Comparison of ENCODE assay signal across 9 cellular contexts in genomic region chr4:65669008-65669971, GRCh38. TPM values are rescaled to one million over a fixed set of nuclear protein-coding genes. Genes with fewer than 3 reads are reported as not detected.
DNase-seq lines count a peak whose midpoint lies in the region; ATAC-seq and TF ChIP-seq lines count a peak whose summit lies in the region.
"Had no signal": no experiment of that assay in that cellular context is flagged by ENCODE, and none has a peak within 500 bp of the region (broad histone marks: within the 10 kb centered on the region; RNA-seq: fewer than 3 reads in every experiment).

No MANE protein-coding gene starts in this region.

- ATAC-seq in Panc1 (no peak), GM18498 (IDR thresholded peaks at IDR 0.05; ENCODE audit: unreplicated experiment) (no peak), HG03457 (IDR thresholded peaks at IDR 0.05; ENCODE audit: unreplicated experiment) (no peak), HG03469 (IDR thresholded peaks at IDR 0.05; ENCODE audit: unreplicated experiment) (no peak)

- no peaks in the 10 kb centered on the region for H3K9me3 Mint-ChIP-seq in Caco-2 (ENCODE audit: unreplicated experiment)

- H3K9me3 ChIP-seq in Caco-2 (no peaks in the 10 kb centered on the region), Panc1 (ENCODE audit: control insufficient read depth, insufficient read depth, low read depth, low read length) (no peaks in the 10 kb centered on the region)

- POLR2A ChIA-PET in Caco-2 (lab: Charles Lee): no interaction called here
- POLR2A ChIA-PET in Panc1 (lab: Charles Lee): no interaction called here

- H3K4me3 ChIP-seq in Caco-2 (ENCODE audit: low read depth, low read length) (no peak overlapping the region), Panc1 (ENCODE audit: low read depth in 2 of 2, low read length in 2 of 2) (peak overlapping the region; percentile 47 to 53)

- BruUV-seq in Caco-2 (replicated peaks; lab: Mats Ljungman, UMichigan) (no TSS peak), Panc1 (replicated peaks; lab: Mats Ljungman, UMichigan) (no TSS peak)

- intact Hi-C loops in Caco-2 (cut with micrococcal nuclease; ENCODE audit: unreplicated experiment) (no loop called here), Panc1 (cut with micrococcal nuclease; ENCODE audit: unreplicated experiment) (no loop called here), posterior cingulate gyrus (cut with DNase I) (no loop called here)

- H3K4me3 Mint-ChIP-seq in Caco-2 (ENCODE audit: unreplicated experiment): peak overlapping the region; percentile 77

- H3K4me1 ChIP-seq in Caco-2 (peaks cover 14% of the 10 kb centered on the region), Panc1 (ENCODE audit: control insufficient read depth, insufficient read depth, low read length) (no peaks in the 10 kb centered on the region; the same call in 1 of the 2 replicates)

- in situ Hi-C loops in Panc1 (cut with HindIII; ENCODE audit: low pct_unique_long_range_greater_than_20kb, low sequenced_read_pairs): no loop called here

- no peak for DNase-seq in Caco-2
- no peak for DNase-seq in Panc1 (ENCODE audit: low read depth, low spot score)
- DNase-seq in glomerular visceral epithelial cell (ENCODE audit: extremely low spot score): peak; percentile 41
- peak in 7 of 10 donors; percentile 10 to 81 (median 14) for DNase-seq in posterior cingulate gyrus
- no peak for DNase-seq in DMS79 treated with DMSO at 0.1 percent for 48 hours (lab: John Stamatoyannopoulos, UW)

- no peak overlapping the region for H3K27ac ChIP-seq in Panc1 (ENCODE audit: low read length)
- H3K27ac ChIP-seq: epithelial cell of prostate had no signal

- TF ChIP-seq CTCF in Caco-2 (IDR thresholded peaks at IDR 0.05; ENCODE audit: insufficient read depth in 1 of 2, low read depth in 1 of 2, low read length in 1 of 2, severe bottlenecking in 1 of 2, unreplicated experiment in 1 of 2): no peak
- no peak for TF ChIP-seq CTCF in Panc1 (IDR thresholded peaks at IDR 0.05)

- H3K27me3 Mint-ChIP-seq in Caco-2 (ENCODE audit: insufficient read depth, unreplicated experiment): peaks cover 5% of the 10 kb centered on the region

- CTCF ChIA-PET in Caco-2 (lab: Charles Lee) (no interaction called here), Panc1 (lab: Charles Lee) (no interaction called here)

- no peaks in the 10 kb centered on the region; the same call in 1 of the 2 replicates for H3K27me3 ChIP-seq in Caco-2 (replicated peaks; ENCODE audit: control insufficient read depth, insufficient read depth, low read length)
- H3K27me3 ChIP-seq in Panc1 (ENCODE audit: control insufficient read depth, insufficient read depth, low read length): no peaks in the 10 kb centered on the region

- H3K36me3 Mint-ChIP-seq in Caco-2 (ENCODE audit: insufficient read depth, unreplicated experiment): no peaks in the 10 kb centered on the region

- H3K4me1 Mint-ChIP-seq in Caco-2 (ENCODE audit: low read depth, unreplicated experiment): peaks cover 13% of the 10 kb centered on the region

- H3K27ac Mint-ChIP-seq in Caco-2 (ENCODE audit: unreplicated experiment): no peak overlapping the region

- H3K36me3 ChIP-seq in Caco-2 (ENCODE audit: control insufficient read depth, insufficient read depth, low read length): no peaks in the 10 kb centered on the region
- H3K36me3 ChIP-seq in Panc1 (ENCODE audit: control insufficient read depth, insufficient read depth, low read length): no peaks in the 10 kb centered on the region

RNA-seq across cellular contexts. Expression of gene EPHA5, which starts 1.0 kb away (rescaled TPM):
- total RNA-seq in Caco-2 (2022) (0.11 and 0.26 TPM in 2 replicates), Panc1 (2021; ENCODE audit: unreplicated experiment) (1.9 TPM)
- polyA plus RNA-seq in Panc1 (2012; ENCODE audit: insufficient read length): 0.67 TPM

Comparison
In these comparisons a context has a peak if more than half of its experiments do, and no peak if none do; other contexts are left out.
1. DNase-seq: peak in glomerular visceral epithelial cell (single experiment) and posterior cingulate gyrus (7 of 10); none in Caco-2 (0 of 2), Panc1 (single experiment) and DMS79 treated with DMSO at 0.1 percent for 48 hours (single experiment).